In genomic region chr14:50451854-50452253, GRCh38 we compare ENCODE assay signal across 22 cellular contexts. TPM values are rescaled to one million over a fixed set of nuclear protein-coding genes. Genes with fewer than 3 reads are reported as not detected.
DNase-seq lines count a peak whose midpoint lies in the region; ATAC-seq and TF ChIP-seq lines count a peak whose summit lies in the region.
"Had no signal": no experiment of that assay in that cellular context is flagged by ENCODE, and none has a peak within 500 bp of the region (broad histone marks: within the 10 kb centered on the region; RNA-seq: fewer than 3 reads in every experiment).

No MANE protein-coding gene starts in this region.

- no peaks in the 10 kb centered on the region for H3K9me3 ChIP-seq in mammary epithelial cell (replicated peaks; ENCODE audit: insufficient read depth, low read length)
- no peaks in the 10 kb centered on the region for H3K9me3 ChIP-seq in breast epithelium
- H3K9me3 ChIP-seq in SK-N-SH, result no peaks in the 10 kb centered on the region

- 91% methylated on average over 6 of the region's 6 CpGs for WGBS in mammary epithelial cell (ENCODE audit: low coverage, missing lambda C conversion rate)
- WGBS in SK-N-SH (ENCODE audit: low lambda C conversion rate), result 97% methylated on average over 6 of the region's 6 CpGs

- in situ Hi-C loops in mammary epithelial cell (cut with MboI; ENCODE audit: low sequenced_read_pairs in 2 of 2), result no loop called here

- no peak for TF ChIP-seq EP300 in SK-N-SH (IDR thresholded peaks at IDR 0.05; ENCODE audit: borderline replicate concordance in 1 of 2, low read depth in 1 of 2, low read length in 1 of 2)

- H3F3A ChIP-seq in SK-N-SH (replicated peaks; ENCODE audit: insufficient read depth), result peaks cover 55% of the 10 kb centered on the region

- H3K27me3 Mint-ChIP-seq in activated CD4-positive, alpha-beta memory T cell treated with anti-CD3 and anti-CD28 coated beads, Interleukin-2, amount 10 ng/mL, durations not matched to agents 7 days and 5 days, result no peaks in the 10 kb centered on the region
- H3K27me3 Mint-ChIP-seq: T-cell had no signal

- no peak for ATAC-seq in foreskin keratinocyte
- ATAC-seq: CD8-positive, alpha-beta T cell; Panc1; T-cell had no signal

- H3K4me1 Mint-ChIP-seq in activated CD4-positive, alpha-beta memory T cell treated with anti-CD3 and anti-CD28 coated beads, Interleukin-2, amount 10 ng/mL, durations not matched to agents 7 days and 5 days, result no peaks in the 10 kb centered on the region
- H3K4me1 Mint-ChIP-seq: T-cell had no signal

- no peak overlapping the region for H3K4me3 ChIP-seq in mammary epithelial cell (replicated peaks in 1 of 3; ENCODE audit: insufficient read depth in 1 of 3, low read depth in 2 of 3, low read length in 3 of 3)
- H3K4me3 ChIP-seq in breast epithelium, result no peak overlapping the region
- no peak overlapping the region for H3K4me3 ChIP-seq in SK-N-SH (ENCODE audit: low read depth in 2 of 2, low read length in 1 of 2)

- H3K27me3 ChIP-seq in mammary epithelial cell (ENCODE audit: insufficient read depth, low read length) (no peaks in the 10 kb centered on the region), breast epithelium (no peaks in the 10 kb centered on the region), SK-N-SH (ENCODE audit: insufficient read depth) (no peaks in the 10 kb centered on the region), foreskin keratinocyte (no peaks in the 10 kb centered on the region)

- H2AFZ ChIP-seq in mammary epithelial cell (ENCODE audit: low read depth, low read length), result no peak overlapping the region
- no peak overlapping the region for H2AFZ ChIP-seq in SK-N-SH (ENCODE audit: low read depth)

- intact Hi-C loops in mammary epithelial cell (cut with micrococcal nuclease), result loop anchor here (2.0 to 10.0 kb wide), 3 partner anchors 55 to 131 kb away; partner anchors contain the start of gene CDKL1
- intact Hi-C loops in breast epithelium (cut with DNase I; ENCODE audit: low total_unique reads), result no loop called here

- no TSS peak for BruUV-seq in mammary epithelial cell (replicated peaks; lab: Mats Ljungman, UMichigan)

- no peaks in the 10 kb centered on the region for H3K9me2 ChIP-seq in SK-N-SH

- peak overlapping the region; percentile 95 for H3K27ac ChIP-seq in mammary epithelial cell (ENCODE audit: insufficient read depth, low read depth, low read length)
- H3K27ac ChIP-seq in breast epithelium, result no peak overlapping the region
- H3K27ac ChIP-seq in SK-N-SH (ENCODE audit: low read depth in 2 of 2, low read length in 1 of 2), result peak overlapping the region in 1 of 2 experiments; percentile 92; a peak in 2 of 4 replicates
- H3K27ac ChIP-seq in foreskin keratinocyte, result peak overlapping the region; percentile 93
- H3K27ac ChIP-seq: HL-60 had no signal

- H3K9me3 Mint-ChIP-seq in activated CD4-positive, alpha-beta memory T cell treated with anti-CD3 and anti-CD28 coated beads, Interleukin-2, amount 10 ng/mL, durations not matched to agents 7 days and 5 days, result no peaks in the 10 kb centered on the region

- POLR2A ChIA-PET in SK-N-SH (lab: Yijun Ruan, JAX), result no interaction called here
- POLR2A ChIA-PET in activated CD4-positive, alpha-beta memory T cell treated with anti-CD3 and anti-CD28 coated beads, Interleukin-2, amount 10 ng/mL, durations not matched to agents 7 days and 5 days (lab: Charles Lee), result no interaction called here

- TF ChIP-seq POLR2A in breast epithelium (IDR thresholded peaks at IDR 0.05), result no peak

- no peak overlapping the region for H3K4me3 Mint-ChIP-seq in activated CD4-positive, alpha-beta memory T cell treated with anti-CD3 and anti-CD28 coated beads, Interleukin-2, amount 10 ng/mL, durations not matched to agents 7 days and 5 days
- H3K4me3 Mint-ChIP-seq: CD8-positive, alpha-beta T cell; T-cell had no signal

- CTCF ChIA-PET in mammary epithelial cell (lab: Charles Lee; ENCODE audit: low non-redundant PET), result no interaction called here
- CTCF ChIA-PET in SK-N-SH (lab: Yijun Ruan, JAX), result interaction anchor here (1.3 kb wide), 1 partner anchor 131 kb away, joined by 3 read pairs; no protein-coding TSS in a partner anchor
- CTCF ChIA-PET in activated CD4-positive, alpha-beta memory T cell treated with anti-CD3 and anti-CD28 coated beads, Interleukin-2, amount 10 ng/mL, durations not matched to agents 7 days and 5 days (lab: Charles Lee), result no interaction called here

- peaks cover 35% of the 10 kb centered on the region for H3K36me3 Mint-ChIP-seq in activated CD4-positive, alpha-beta memory T cell treated with anti-CD3 and anti-CD28 coated beads, Interleukin-2, amount 10 ng/mL, durations not matched to agents 7 days and 5 days (ENCODE audit: low read depth)

- dilution Hi-C loops in mammary epithelial cell (cut with HindIII; ENCODE audit: low sequenced_read_pairs), result no loop called here

- H3K4me2 ChIP-seq in mammary epithelial cell (ENCODE audit: insufficient read depth, low read depth, low read length), result no peak overlapping the region
- H3K4me2 ChIP-seq in SK-N-SH, result no peak overlapping the region

- TF ChIP-seq CTCF in mammary epithelial cell (conservative IDR thresholded peaks at IDR 0.05 in 1 of 2, IDR thresholded peaks at IDR 0.05 in 1 of 2; ENCODE audit: extremely low read depth in 1 of 2, insufficient read depth in 1 of 2, low read depth in 1 of 2, low read length in 2 of 2) (no peak), breast epithelium (IDR thresholded peaks at IDR 0.05) (no peak), SK-N-SH (IDR thresholded peaks at IDR 0.05) (no peak), foreskin keratinocyte (conservative IDR thresholded peaks at IDR 0.05) (no peak)

- H3K4me1 ChIP-seq in mammary epithelial cell (ENCODE audit: insufficient read depth, low read length) (peaks cover 25% of the 10 kb centered on the region), breast epithelium (no peaks in the 10 kb centered on the region), SK-N-SH (ENCODE audit: control insufficient read depth in 1 of 2, insufficient read depth in 2 of 2, low read depth in 1 of 2, low read length in 1 of 2) (peaks cover 0 to 15% of the 10 kb centered on the region in 2 experiments; a peak in 3 of 4 replicates), foreskin keratinocyte (peaks cover 21% of the 10 kb centered on the region)

- no peaks in the 10 kb centered on the region for H4K20me1 ChIP-seq in mammary epithelial cell (ENCODE audit: insufficient read depth, low read length)
- H4K20me1 ChIP-seq in SK-N-SH (ENCODE audit: insufficient read depth), result peaks cover 12% of the 10 kb centered on the region

- no peak for TF ChIP-seq RAD21 in SK-N-SH (IDR thresholded peaks at IDR 0.05; ENCODE audit: low read length)

- H3K36me3 ChIP-seq in mammary epithelial cell (ENCODE audit: insufficient read depth, low read length) (peaks cover 20% of the 10 kb centered on the region), breast epithelium (no peaks in the 10 kb centered on the region), SK-N-SH (replicated peaks in 1 of 2; ENCODE audit: control insufficient read depth in 1 of 2, insufficient read depth in 2 of 2, low read length in 1 of 2) (peaks cover 67 to 87% of the 10 kb centered on the region in 2 experiments)

- no peak overlapping the region for H3K9ac ChIP-seq in mammary epithelial cell (ENCODE audit: insufficient read depth, low read length)
- no peak overlapping the region for H3K9ac ChIP-seq in SK-N-SH

- DNase-seq in mammary epithelial cell (no peak), breast epithelium (ENCODE audit: low spot score in 2 of 2) (no peak), SK-N-SH (no peak), foreskin keratinocyte (no peak), H4 (ENCODE audit: low spot score) (no peak), dermis blood vessel endothelial cell (no peak), NCI-H2171 (lab: John Stamatoyannopoulos, UW) (no peak)
- DNase-seq in activated CD4-positive, alpha-beta memory T cell treated with anti-CD3 and anti-CD28 coated beads, Interleukin-2, amount 10 ng/mL, durations not matched to agents 7 days and 5 days, result no peak
- DNase-seq: 8988T; AML-193; C1 segment of cervical spinal cord; Calu3; CD8-positive, alpha-beta T cell; GDM1; H7; KG1; NCI-H1436 treated with DMSO at 0.1 percent for 48 hours; NCI-H524 treated with DMSO at 0.1 percent for 48 hours; SIG-M5; T-cell had no signal

- H3K79me2 ChIP-seq in mammary epithelial cell (ENCODE audit: insufficient read depth, low read length) (peaks cover 6% of the 10 kb centered on the region), SK-N-SH (ENCODE audit: insufficient read depth) (peaks cover 31% of the 10 kb centered on the region; the same call in 1 of the 2 replicates)

- H3K27ac Mint-ChIP-seq in activated CD4-positive, alpha-beta memory T cell treated with anti-CD3 and anti-CD28 coated beads, Interleukin-2, amount 10 ng/mL, durations not matched to agents 7 days and 5 days, result no peak overlapping the region
- H3K27ac Mint-ChIP-seq: CD8-positive, alpha-beta T cell; T-cell had no signal

RNA-seq across cellular contexts. Expression of gene CDKL1, which starts 55.2 kb away (rescaled TPM):
- total RNA-seq in mammary epithelial cell (10 to 100 TPM; 13.7 to 14.1 TPM), breast epithelium (10 to 100 TPM in 2 of 3 donors, 1 to 10 TPM in 1; 9.2 to 23.4 (median 10.5) TPM), foreskin keratinocyte (4.2 and 6.1 TPM in 2 replicates), dermis blood vessel endothelial cell (15.0 and 43.6 TPM in 2 replicates)
- polyA plus RNA-seq in mammary epithelial cell (3.1 TPM), SK-N-SH (2012; rRNA removed) (1.7 and 2.5 TPM in 2 replicates), foreskin keratinocyte (1.8 TPM in 2 replicates)
- 7.6 TPM for polyA minus RNA-seq in mammary epithelial cell
- polyA plus RNA-seq in SK-N-SH (2012; cell fraction: cytosol; rRNA removed), result 1.4 and 1.5 TPM in 2 replicates
- 1.6 and 2.8 TPM in 2 replicates for polyA plus RNA-seq in SK-N-SH (2012; cell fraction: nucleus; rRNA removed)
- total RNA-seq in H4 (2014; rRNA removed; shearing (Covaris generic)), result 2.5 and 4.9 TPM in 2 replicates
- total RNA-seq in activated CD4-positive, alpha-beta memory T cell treated with anti-CD3 and anti-CD28 coated beads, Interleukin-2, amount 10 ng/mL, durations not matched to agents 7 days and 5 days, result 1 to 10 TPM; 5.3 to 8.8 TPM

Comparison
In these comparisons a context has a peak if more than half of its experiments do, and no peak if none do; other contexts are left out.
1. H3K27ac ChIP-seq: peak in mammary epithelial cell (single experiment) and foreskin keratinocyte (single experiment); none in breast epithelium (0 of 2).